In genomic region chr19:12664406-12665280, GRCh38 we compare ENCODE assay signal across 10 cellular contexts. TPM values are rescaled to one million over a fixed set of nuclear protein-coding genes. Genes with fewer than 3 reads are reported as not detected.
DNase-seq lines count a peak whose midpoint lies in the region; ATAC-seq and TF ChIP-seq lines count a peak whose summit lies in the region.
"Had no signal": no experiment of that assay in that cellular context is flagged by ENCODE, and none has a peak within 500 bp of the region (broad histone marks: within the 10 kb centered on the region; RNA-seq: fewer than 3 reads in every experiment).

No MANE protein-coding gene starts in this region.

- no peak for DNase-seq in activated naive CD4-positive, alpha-beta T cell treated with Interleukin-2 at 50 U/mL for 16 hours
- no peak for DNase-seq in Panc1 (ENCODE audit: low read depth, low spot score)
- DNase-seq in endodermal cell = peak; percentile 92
- DNase-seq in stimulated activated naive CD8-positive, alpha-beta T cell treated with anti-CD3 and anti-CD28 coated beads, Interleukin-15, amount 100 ng/mL, for 72 hours = no peak
- no peak for DNase-seq in NCI-H69 (lab: John Stamatoyannopoulos, UW)
- DNase-seq in midbrain (lab: John Stamatoyannopoulos, UW) = no peak
- DNase-seq in globus pallidus (ENCODE audit: low spot score) = no peak

- H3K4me3 ChIP-seq in Panc1 (ENCODE audit: low read depth in 2 of 2, low read length in 2 of 2) = no peak overlapping the region
- H3K4me3 ChIP-seq in endodermal cell (ENCODE audit: low read length) = no peak overlapping the region

- peaks cover 47% of the 10 kb centered on the region for H3K4me1 Mint-ChIP-seq in activated naive CD4-positive, alpha-beta T cell treated with anti-CD3 and anti-CD28 coated beads, Interleukin-2, amount 50 U/mL, for 24 hours
- H3K4me1 Mint-ChIP-seq in endodermal cell = peaks cover 17% of the 10 kb centered on the region
- H3K4me1 Mint-ChIP-seq in stimulated activated naive CD8-positive, alpha-beta T cell treated with anti-CD3 and anti-CD28 coated beads, Interleukin-15, amount 100 ng/mL, for 72 hours = peaks cover 62% of the 10 kb centered on the region

- POLR2A ChIA-PET in Panc1 (lab: Charles Lee) = no interaction called here

- peaks cover 3% of the 10 kb centered on the region for H3K4me1 ChIP-seq in Panc1 (ENCODE audit: control insufficient read depth, insufficient read depth, low read length)
- no peaks in the 10 kb centered on the region for H3K4me1 ChIP-seq in endodermal cell (ENCODE audit: control insufficient read depth, insufficient read depth, low read length)

- no TSS peak for BruUV-seq in Panc1 (replicated peaks; lab: Mats Ljungman, UMichigan)

- in situ Hi-C loops in Panc1 (cut with HindIII; ENCODE audit: low pct_unique_long_range_greater_than_20kb, low sequenced_read_pairs) = no loop called here

- peak overlapping the region; percentile 94 for H3K4me3 Mint-ChIP-seq in activated naive CD4-positive, alpha-beta T cell treated with anti-CD3 and anti-CD28 coated beads, Interleukin-2, amount 50 U/mL, for 24 hours
- H3K4me3 Mint-ChIP-seq in endodermal cell = peak overlapping the region; percentile 17
- peak overlapping the region; percentile 91 to 96 for H3K4me3 Mint-ChIP-seq in stimulated activated naive CD8-positive, alpha-beta T cell treated with anti-CD3 and anti-CD28 coated beads, Interleukin-15, amount 100 ng/mL, for 72 hours

- CTCF ChIA-PET in Panc1 (lab: Charles Lee) = no interaction called here

- ATAC-seq in Panc1 = peak; percentile 22; the same call in 1 of the 2 replicates
- no peak for ATAC-seq in stimulated activated naive CD8-positive, alpha-beta T cell treated with anti-CD3 and anti-CD28 coated beads, Interleukin-15, amount 100 ng/mL, for 72 hours

- H3K9me3 ChIP-seq in Panc1 (ENCODE audit: control insufficient read depth, insufficient read depth, low read depth, low read length) (no peaks in the 10 kb centered on the region), endodermal cell (ENCODE audit: control insufficient read depth, low read length) (no peaks in the 10 kb centered on the region)

- peak overlapping the region; percentile 55 for H3K27ac Mint-ChIP-seq in activated naive CD4-positive, alpha-beta T cell treated with anti-CD3 and anti-CD28 coated beads, Interleukin-2, amount 50 U/mL, for 24 hours
- no peak overlapping the region for H3K27ac Mint-ChIP-seq in endodermal cell
- peak overlapping the region; percentile 46 to 74 for H3K27ac Mint-ChIP-seq in stimulated activated naive CD8-positive, alpha-beta T cell treated with anti-CD3 and anti-CD28 coated beads, Interleukin-15, amount 100 ng/mL, for 72 hours

- H3K9ac ChIP-seq in endodermal cell (ENCODE audit: extremely low read depth, low read length, poor library complexity, severe bottlenecking) = no peak overlapping the region

- intact Hi-C loops in Panc1 (cut with micrococcal nuclease; ENCODE audit: unreplicated experiment) = no loop called here

- H3K36me3 ChIP-seq in Panc1 (ENCODE audit: control insufficient read depth, insufficient read depth, low read length) (peaks cover 3% of the 10 kb centered on the region; the same call in 1 of the 2 replicates), endodermal cell (ENCODE audit: control insufficient read depth, insufficient read depth, low read length) (peaks cover 33% of the 10 kb centered on the region)

- 92 to 96% methylated on average over 21 to 29 of the region's 29 CpGs for WGBS in endodermal cell (ENCODE audit: insufficient coverage in 1 of 2, insufficient read length in 1 of 2), 2 experiments

- H3K36me3 Mint-ChIP-seq in activated naive CD4-positive, alpha-beta T cell treated with anti-CD3 and anti-CD28 coated beads, Interleukin-2, amount 50 U/mL, for 24 hours = peaks cover 9% of the 10 kb centered on the region
- H3K36me3 Mint-ChIP-seq in endodermal cell (ENCODE audit: low read depth) = peaks cover 30% of the 10 kb centered on the region

- TF ChIP-seq CTCF in Panc1 (IDR thresholded peaks at IDR 0.05) = no peak
- TF ChIP-seq CTCF in endodermal cell (conservative IDR thresholded peaks at IDR 0.05) = no peak

- H3K27ac ChIP-seq in Panc1 (ENCODE audit: low read length) (no peak overlapping the region), endodermal cell (ENCODE audit: low read depth, low read length) (no peak overlapping the region)
- H3K27ac ChIP-seq: C4-2B had no signal

- H3K9me3 Mint-ChIP-seq in activated naive CD4-positive, alpha-beta T cell treated with anti-CD3 and anti-CD28 coated beads, Interleukin-2, amount 50 U/mL, for 24 hours = no peaks in the 10 kb centered on the region
- H3K9me3 Mint-ChIP-seq in endodermal cell = no peaks in the 10 kb centered on the region
- no peaks in the 10 kb centered on the region for H3K9me3 Mint-ChIP-seq in stimulated activated naive CD8-positive, alpha-beta T cell treated with anti-CD3 and anti-CD28 coated beads, Interleukin-15, amount 100 ng/mL, for 72 hours

- H3K27me3 ChIP-seq in Panc1 (ENCODE audit: control insufficient read depth, insufficient read depth, low read length) (no peaks in the 10 kb centered on the region), endodermal cell (ENCODE audit: control insufficient read depth, insufficient read depth, low read length, poor library complexity, severe bottlenecking) (no peaks in the 10 kb centered on the region)

- H3K27me3 Mint-ChIP-seq in activated naive CD4-positive, alpha-beta T cell treated with anti-CD3 and anti-CD28 coated beads, Interleukin-2, amount 50 U/mL, for 24 hours = no peaks in the 10 kb centered on the region
- no peaks in the 10 kb centered on the region for H3K27me3 Mint-ChIP-seq in endodermal cell (ENCODE audit: insufficient read depth)
- H3K27me3 Mint-ChIP-seq in stimulated activated naive CD8-positive, alpha-beta T cell treated with anti-CD3 and anti-CD28 coated beads, Interleukin-15, amount 100 ng/mL, for 72 hours = no peaks in the 10 kb centered on the region

RNA-seq across cellular contexts. Expression of gene MAN2B1, which starts 1.9 kb away (rescaled TPM):
- 43.0 TPM for total RNA-seq in Panc1 (2021; ENCODE audit: unreplicated experiment)
- 28.9 TPM for polyA plus RNA-seq in Panc1 (2012; ENCODE audit: insufficient read length)
- 100 to 1,000 TPM; 101 to 113 TPM for total RNA-seq in endodermal cell
- 59.4 TPM for polyA plus RNA-seq in endodermal cell (2013, experiment 1 of 2)
- 50.9 TPM for polyA plus RNA-seq in endodermal cell (2013, experiment 2 of 2)

RNA-seq across cellular contexts. Expression of gene WDR83, which starts 2.0 kb away (rescaled TPM):
- 10.8 TPM for total RNA-seq in Panc1 (2021; ENCODE audit: unreplicated experiment)
- polyA plus RNA-seq in Panc1 (2012; ENCODE audit: insufficient read length) = 28.4 TPM
- total RNA-seq in endodermal cell = 10 to 100 TPM; 18.8 to 26.2 TPM
- polyA plus RNA-seq in endodermal cell (2013, experiment 1 of 2) = 12.9 TPM
- polyA plus RNA-seq in endodermal cell (2013, experiment 2 of 2) = 16.6 TPM

RNA-seq across cellular contexts. Expression of gene DHPS, which starts 17.0 kb away (rescaled TPM):
- total RNA-seq in Panc1 (2021; ENCODE audit: unreplicated experiment) (76.9 TPM), endodermal cell (10 to 100 TPM; 76.1 to 98.5 TPM)
- polyA plus RNA-seq in Panc1 (2012; ENCODE audit: insufficient read length) = 105 TPM
- polyA plus RNA-seq in endodermal cell (2013, experiment 1 of 2) = 104 TPM
- 94.4 TPM for polyA plus RNA-seq in endodermal cell (2013, experiment 2 of 2)

RNA-seq across cellular contexts. Expression of gene GNG14, which starts 23.2 kb away (rescaled TPM):
- not detected for total RNA-seq in Panc1 (2021; ENCODE audit: unreplicated experiment)
- not detected for polyA plus RNA-seq in Panc1 (2012; ENCODE audit: insufficient read length)
- total RNA-seq in endodermal cell = not detected
- not detected for polyA plus RNA-seq in endodermal cell (2013, experiment 1 of 2)
- polyA plus RNA-seq in endodermal cell (2013, experiment 2 of 2) = not detected
- total RNA-seq: T-helper 1 cell treated with Interleukin-12 subunit alpha and Interleukin-12 subunit beta and Interleukin-4 antibody, amounts not matched to agents 30 ng/mL and 1 ng/mL, for 36 hours had no signal

RNA-seq across cellular contexts. Expression of gene FBXW9, which starts 31.8 kb away (rescaled TPM):
- total RNA-seq in Panc1 (2021; ENCODE audit: unreplicated experiment) = 12.4 TPM
- 15.2 TPM for polyA plus RNA-seq in Panc1 (2012; ENCODE audit: insufficient read length)
- total RNA-seq in endodermal cell = 10 to 100 TPM; 12.6 to 14.7 TPM
- 18.6 TPM for polyA plus RNA-seq in endodermal cell (2013, experiment 1 of 2)
- 20.8 TPM for polyA plus RNA-seq in endodermal cell (2013, experiment 2 of 2)

Comparison
In these comparisons a context has a peak if more than half of its experiments do, and no peak if none do; other contexts are left out.
1. H3K4me3 Mint-ChIP-seq: peak in every context shown above with its lines; median percentile 94 in activated naive CD4-positive, alpha-beta T cell treated with anti-CD3 and anti-CD28 coated beads, Interleukin-2, amount 50 U/mL, for 24 hours; 94 in stimulated activated naive CD8-positive, alpha-beta T cell treated with anti-CD3 and anti-CD28 coated beads, Interleukin-15, amount 100 ng/mL, for 72 hours; 17 in endodermal cell.